In the genomic region with DNA sequence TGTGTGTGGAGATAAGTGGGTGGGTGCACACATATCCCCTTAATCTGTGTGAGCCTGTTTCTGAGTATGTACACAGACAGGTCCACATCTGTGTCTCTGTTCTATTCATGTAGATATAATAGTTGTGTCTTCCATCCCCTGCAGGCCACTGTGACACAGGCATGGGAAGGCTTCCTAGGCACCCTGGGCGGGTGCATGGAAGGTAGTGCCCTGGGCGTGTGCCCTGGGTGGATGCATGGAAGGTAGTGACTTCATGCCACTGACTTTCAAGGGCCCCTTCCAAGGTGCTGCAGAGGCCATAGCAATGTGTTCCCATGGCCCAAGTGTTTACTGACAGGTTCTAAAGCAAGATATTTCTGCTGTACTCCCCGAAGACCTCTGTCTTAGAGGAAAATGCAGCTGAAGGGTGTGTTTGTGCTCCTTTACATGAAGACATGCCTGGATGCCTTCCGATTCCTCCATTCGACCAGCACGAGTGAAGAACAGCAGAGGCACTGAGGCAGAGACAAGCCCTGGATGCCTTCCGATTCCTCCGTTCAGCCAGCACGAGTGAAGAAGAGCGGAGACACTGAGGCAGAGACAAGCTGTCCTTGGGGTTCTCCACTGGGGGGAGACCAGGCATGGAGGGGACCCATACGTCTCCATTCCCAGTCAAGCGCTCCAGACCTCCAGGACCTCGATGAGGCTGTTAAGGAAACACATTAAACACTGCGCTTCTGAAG, we compare ENCODE assay signal across 23 cellular contexts.
DNase-seq lines count a peak whose midpoint lies in the region; ATAC-seq, FAIRE-seq and TF ChIP-seq lines count a peak whose summit lies in the region.
"Had no signal": no experiment of that assay in that cellular context is flagged by ENCODE, and none has a peak within 500 bp of the region (broad histone marks: within the 10 kb centered on the region; RNA-seq: fewer than 3 reads in every experiment).

No MANE protein-coding gene starts in this region.

- TF ChIP-seq POLR2A in heart left ventricle (IDR thresholded peaks at IDR 0.05): no peak

- ATAC-seq in heart left ventricle: no peak
- ATAC-seq in sciatic nerve: no peak
- ATAC-seq in GM19351 (IDR thresholded peaks at IDR 0.05; ENCODE audit: unreplicated experiment): no peak
- ATAC-seq: PC-3 had no signal

- 83 to 89% (median 86%) methylated on average over 12 to 14 of the region's 14 CpGs for WGBS in heart left ventricle, 4 donors

- no peak overlapping the region for H3K4me3 ChIP-seq in right atrium auricular region
- H3K4me3 ChIP-seq in heart left ventricle: no peak overlapping the region
- H3K4me3 ChIP-seq in kidney (ENCODE audit: low read length in 2 of 2): no peak overlapping the region

- DNase-seq in right atrium auricular region (ENCODE audit: low spot score): peak; percentile 36
- DNase-seq in heart left ventricle: no peak
- peak; percentile 18 for DNase-seq in islet precursor cell
- peak; percentile 23 for DNase-seq in sciatic nerve (ENCODE audit: low spot score)
- DNase-seq in NCI-H2107 treated with DMSO at 0.1 percent for 48 hours (lab: John Stamatoyannopoulos, UW; ENCODE audit: unreplicated experiment): no peak
- no peak for DNase-seq in kidney
- no peak for DNase-seq in hippocampal formation (lab: John Stamatoyannopoulos, UW)
- DNase-seq: Calu3; DMS153; DND-41; KBM-7; MV-4-11; NCI-H1105; NCI-H1436 treated with DMSO at 0.1 percent for 48 hours; NCI-H1930; NCI-H2107; NCI-H446; NCI-H524 treated with DMSO at 0.1 percent for 48 hours; NCI-H82; NK-92 treated with Interleukin-12 subunit alpha and Interleukin-12 subunit beta, amount 100 ng/mL, for 24 hours; PC-3 had no signal

- no peak overlapping the region for H3K9ac ChIP-seq in kidney (ENCODE audit: low read length in 2 of 2)

- intact Hi-C loops in heart left ventricle (cut with DNase I) (no loop called here), sciatic nerve (cut with DNase I) (no loop called here), kidney (cut with DNase I) (no loop called here)

- FAIRE-seq in kidney (lab: Jason Lieb, UNC): no peak
- FAIRE-seq: GM12892 had no signal

- no peaks in the 10 kb centered on the region for H3K9me3 ChIP-seq in right atrium auricular region
- no peaks in the 10 kb centered on the region for H3K9me3 ChIP-seq in heart left ventricle
- H3K9me3 ChIP-seq in kidney (ENCODE audit: control insufficient read depth in 1 of 2, low read length in 2 of 2): no peaks in the 10 kb centered on the region

- TF ChIP-seq CTCF in right atrium auricular region (IDR thresholded peaks at IDR 0.05): no peak
- no peak for TF ChIP-seq CTCF in heart left ventricle (IDR thresholded peaks at IDR 0.05)
- no peak for TF ChIP-seq CTCF in kidney (IDR thresholded peaks at IDR 0.05; ENCODE audit: borderline replicate concordance, extremely low read depth, insufficient read depth)

- H3K36me3 ChIP-seq in right atrium auricular region: no peaks in the 10 kb centered on the region
- no peaks in the 10 kb centered on the region for H3K36me3 ChIP-seq in heart left ventricle
- H3K36me3 ChIP-seq in kidney (ENCODE audit: control insufficient read depth in 1 of 2, insufficient read depth in 2 of 2, low read length in 2 of 2): no peaks in the 10 kb centered on the region

- H3K27me3 ChIP-seq in right atrium auricular region (no peaks in the 10 kb centered on the region), heart left ventricle (no peaks in the 10 kb centered on the region)

- H3K4me1 ChIP-seq in right atrium auricular region (no peaks in the 10 kb centered on the region), heart left ventricle (no peaks in the 10 kb centered on the region), kidney (ENCODE audit: control insufficient read depth in 1 of 2, insufficient read depth in 1 of 2, low read depth in 1 of 2, low read length in 2 of 2) (no peaks in the 10 kb centered on the region)

- H3K27ac ChIP-seq in right atrium auricular region (no peak overlapping the region), heart left ventricle (no peak overlapping the region), kidney (ENCODE audit: low read depth in 2 of 2, low read length in 2 of 2) (no peak overlapping the region)

Comparison
In these comparisons a context has a peak if more than half of its experiments do, and no peak if none do; other contexts are left out.
1. DNase-seq: peak in right atrium auricular region (single experiment), islet precursor cell (single experiment) and sciatic nerve (single experiment); none in heart left ventricle (0 of 5), NCI-H2107 treated with DMSO at 0.1 percent for 48 hours (single experiment), kidney (single experiment) and hippocampal formation (0 of 2).